In the genomic region with DNA sequence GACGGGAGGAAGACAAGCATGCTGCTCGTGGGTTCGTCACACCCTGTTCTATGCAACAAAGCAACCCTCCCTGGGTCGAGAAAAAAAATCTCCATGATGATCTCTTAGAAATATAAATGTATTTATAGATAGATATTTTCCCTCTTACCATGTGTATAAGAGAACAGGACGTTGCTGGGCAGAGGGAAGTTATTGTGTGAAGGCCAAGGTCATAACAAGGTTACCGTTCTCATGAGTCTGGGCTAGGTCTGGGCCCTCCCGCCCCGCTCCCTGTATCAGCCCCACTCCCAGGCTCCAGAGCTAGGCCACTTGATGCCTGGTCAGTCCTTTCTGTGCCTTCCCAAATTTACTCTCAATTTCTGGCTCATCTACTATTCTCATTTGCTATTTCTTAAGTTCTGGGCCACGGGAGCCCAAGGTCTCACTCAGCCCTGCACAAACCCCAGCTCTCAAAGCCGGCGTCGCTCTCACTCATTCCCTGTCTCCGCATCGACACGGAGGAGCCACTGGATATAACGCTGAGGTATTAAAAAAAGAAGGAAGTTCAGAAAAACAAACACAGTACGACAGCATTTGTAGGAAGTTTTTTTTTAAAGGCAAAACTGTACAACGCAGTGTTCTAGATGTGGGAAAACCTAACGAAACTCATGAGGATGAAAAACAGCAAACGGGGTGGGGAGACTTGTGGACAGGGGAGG, we compare ENCODE assay signal across 9 cellular contexts.
DNase-seq lines count a peak whose midpoint lies in the region; ATAC-seq, FAIRE-seq and TF ChIP-seq lines count a peak whose summit lies in the region.
"Had no signal": no experiment of that assay in that cellular context is flagged by ENCODE, and none has a peak within 500 bp of the region (broad histone marks: within the 10 kb centered on the region; RNA-seq: fewer than 3 reads in every experiment).

No MANE protein-coding gene starts in this region.

- H3K27ac ChIP-seq in ascending aorta (peak overlapping the region; percentile 86 to 89), keratinocyte (ENCODE audit: control insufficient read depth, insufficient read depth, low read length) (no peak overlapping the region)
- H3K27ac ChIP-seq: epithelial cell of prostate had no signal

- H2AFZ ChIP-seq in keratinocyte (ENCODE audit: control insufficient read depth, low read length): peak overlapping the region; percentile 58

- intact Hi-C loops in ascending aorta (cut with DNase I): loop anchor here (5.0 to 10.0 kb wide), 5 partner anchors 191 to 1909 kb away; partner anchors contain the start of genes FARS2 and LYRM4

- POLR2A ChIA-PET in HEK293T (lab: Yijun Ruan, JAX): interaction anchor here (0.9 to 1.2 kb wide), 4 partner anchors 9 to 31 kb away, joined by 3 to 4 read pairs (median 3); no protein-coding TSS in a partner anchor

- FAIRE-seq in keratinocyte (lab: Jason Lieb, UNC): no peak

- peak overlapping the region; percentile 78 for H3K27ac Mint-ChIP-seq in stimulated activated effector memory CD8-positive, alpha-beta T cell treated with anti-CD3 and anti-CD28 coated beads, Interleukin-12 subunit alpha, Interleukin-12 subunit beta, amount 100 ng/mL, for 72 hours

- no peaks in the 10 kb centered on the region for H3K36me3 Mint-ChIP-seq in stimulated activated effector memory CD8-positive, alpha-beta T cell treated with anti-CD3 and anti-CD28 coated beads, Interleukin-12 subunit alpha, Interleukin-12 subunit beta, amount 100 ng/mL, for 72 hours

- H3K9me1 ChIP-seq in keratinocyte (ENCODE audit: control insufficient read depth, extremely low read depth, insufficient read depth, low read length): peaks cover 2% of the 10 kb centered on the region

- no peaks in the 10 kb centered on the region for H3K79me2 ChIP-seq in keratinocyte (ENCODE audit: control insufficient read depth, insufficient read depth, low read length)

- TF ChIP-seq CTCF in ascending aorta (IDR thresholded peaks at IDR 0.05): no peak
- TF ChIP-seq CTCF in keratinocyte (optimal IDR thresholded peaks at IDR 0.05 in 1 of 3, IDR thresholded peaks at IDR 0.05 in 1 of 3, conservative IDR thresholded peaks at IDR 0.05 in 1 of 3; ENCODE audit: extremely low read depth in 1 of 3, insufficient read depth in 2 of 3, low read length in 3 of 3): no peak

- H3K36me3 ChIP-seq in ascending aorta (no peaks in the 10 kb centered on the region), keratinocyte (ENCODE audit: control insufficient read depth in 2 of 2, extremely low read depth in 1 of 2, insufficient read depth in 2 of 2, low read length in 2 of 2) (no peaks in the 10 kb centered on the region)

- H3K9me3 Mint-ChIP-seq in stimulated activated effector memory CD8-positive, alpha-beta T cell treated with anti-CD3 and anti-CD28 coated beads, Interleukin-12 subunit alpha, Interleukin-12 subunit beta, amount 100 ng/mL, for 72 hours: no peaks in the 10 kb centered on the region

- CTCF ChIA-PET in HEK293T (lab: Yijun Ruan, JAX): interaction anchor here (0.6 kb wide), 1 partner anchor 322 kb away, joined by 5 read pairs; no protein-coding TSS in a partner anchor

- peaks cover 14% of the 10 kb centered on the region for H3K4me1 Mint-ChIP-seq in stimulated activated effector memory CD8-positive, alpha-beta T cell treated with anti-CD3 and anti-CD28 coated beads, Interleukin-12 subunit alpha, Interleukin-12 subunit beta, amount 100 ng/mL, for 72 hours

- H3K4me1 ChIP-seq in ascending aorta (peaks cover 3 to 7% of the 10 kb centered on the region in 2 donors), keratinocyte (ENCODE audit: control insufficient read depth, extremely low read depth, insufficient read depth, low read length) (peaks cover 23% of the 10 kb centered on the region)

- H3K4me3 Mint-ChIP-seq in stimulated activated effector memory CD8-positive, alpha-beta T cell treated with anti-CD3 and anti-CD28 coated beads, Interleukin-12 subunit alpha, Interleukin-12 subunit beta, amount 100 ng/mL, for 72 hours: peak overlapping the region; percentile 58

- H3K27me3 ChIP-seq in ascending aorta: no peaks in the 10 kb centered on the region
- H3K27me3 ChIP-seq in keratinocyte (ENCODE audit: control insufficient read depth, extremely low read depth, insufficient read depth, low read length): no peaks in the 10 kb centered on the region

- H4K20me1 ChIP-seq in keratinocyte (ENCODE audit: control insufficient read depth, extremely low read depth, insufficient read depth, low read length): no peaks in the 10 kb centered on the region

- no peak overlapping the region for H3K9ac ChIP-seq in keratinocyte (ENCODE audit: control insufficient read depth, extremely low read depth, insufficient read depth, low read length)

- H3K9me3 ChIP-seq in ascending aorta (no peaks in the 10 kb centered on the region), keratinocyte (ENCODE audit: control insufficient read depth, low read depth, low read length) (no peaks in the 10 kb centered on the region)

- no peak for ATAC-seq in stimulated activated effector memory CD8-positive, alpha-beta T cell treated with anti-CD3 and anti-CD28 coated beads, Interleukin-12 subunit alpha, Interleukin-12 subunit beta, amount 100 ng/mL, for 72 hours
- ATAC-seq in GM21619 (IDR thresholded peaks at IDR 0.05; ENCODE audit: unreplicated experiment) (no peak), HG02840 (IDR thresholded peaks at IDR 0.05; ENCODE audit: low FRiP score, unreplicated experiment) (no peak)

- DNase-seq in C1 segment of cervical spinal cord (lab: John Stamatoyannopoulos, UW) (peak in 9 of 14 donors; percentile 9 to 60 (median 42)), NCI-H2029 treated with DMSO at 0.1 percent for 48 hours (lab: John Stamatoyannopoulos, UW) (peak; percentile 67), ascending aorta (ENCODE audit: low spot score in 2 of 2) (peak in 1 of 2 donors; percentile 80), keratinocyte (ENCODE audit: low read depth, low spot score) (no peak), HEK293T (ENCODE audit: extremely low spot score) (no peak)
- no peak for DNase-seq in stimulated activated effector memory CD8-positive, alpha-beta T cell treated with anti-CD3 and anti-CD28 coated beads, Interleukin-12 subunit alpha, Interleukin-12 subunit beta, amount 100 ng/mL, for 72 hours (ENCODE audit: low spot score in 2 of 2)

- dilution Hi-C loops in keratinocyte (cut with MboI; ENCODE audit: extremely low pct_ligation_motif_present, low sequenced_read_pairs): no loop called here

- no peak overlapping the region for H3K4me2 ChIP-seq in keratinocyte (ENCODE audit: control insufficient read depth, extremely low read depth, insufficient read depth, low read depth, low read length)

- peak overlapping the region; percentile 37 to 59 for H3K4me3 ChIP-seq in ascending aorta
- H3K4me3 ChIP-seq in keratinocyte (ENCODE audit: control insufficient read depth in 2 of 3, extremely low read depth in 1 of 3, insufficient read depth in 2 of 3, low read depth in 1 of 3, low read length in 3 of 3): peak overlapping the region in 1 of 3 experiments; percentile 11

TF ChIP-seq in HEK293T, 16 proteins besides CTCF, POLR2A, EP300 and RAD21:
- TF ChIP-seq, protein P1, sequence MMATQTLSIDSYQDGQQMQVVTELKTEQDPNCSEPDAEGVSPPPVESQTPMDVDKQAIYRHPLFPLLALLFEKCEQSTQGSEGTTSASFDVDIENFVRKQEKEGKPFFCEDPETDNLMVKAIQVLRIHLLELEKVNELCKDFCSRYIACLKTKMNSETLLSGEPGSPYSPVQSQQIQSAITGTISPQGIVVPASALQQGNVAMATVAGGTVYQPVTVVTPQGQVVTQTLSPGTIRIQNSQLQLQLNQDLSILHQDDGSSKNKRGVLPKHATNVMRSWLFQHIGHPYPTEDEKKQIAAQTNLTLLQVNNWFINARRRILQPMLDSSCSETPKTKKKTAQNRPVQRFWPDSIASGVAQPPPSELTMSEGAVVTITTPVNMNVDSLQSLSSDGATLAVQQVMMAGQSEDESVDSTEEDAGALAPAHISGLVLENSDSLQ (IDR thresholded peaks at IDR 0.05): no peak
- no peak for TF ChIP-seq BHLHE40 (IDR thresholded peaks at IDR 0.05; ENCODE audit: borderline replicate concordance)
- TF ChIP-seq ELF4 (IDR thresholded peaks at IDR 0.05): no peak
- no peak for TF ChIP-seq L3MBTL2 (conservative IDR thresholded peaks at IDR 0.05)
- no peak for TF ChIP-seq SP1 (IDR thresholded peaks at IDR 0.05)
- TF ChIP-seq SUZ12 (IDR thresholded peaks at IDR 0.05): no peak
- no peak for TF ChIP-seq CTBP1 (IDR thresholded peaks at IDR 0.05; ENCODE audit: borderline replicate concordance)
- no peak for TF ChIP-seq NFRKB (IDR thresholded peaks at IDR 0.05)

Comparison
In these comparisons a context has a peak if more than half of its experiments do, and no peak if none do; other contexts are left out.
1. DNase-seq: peak in C1 segment of cervical spinal cord (9 of 14) and NCI-H2029 treated with DMSO at 0.1 percent for 48 hours (single experiment); none in keratinocyte (single experiment), stimulated activated effector memory CD8-positive, alpha-beta T cell treated with anti-CD3 and anti-CD28 coated beads, Interleukin-12 subunit alpha, Interleukin-12 subunit beta, amount 100 ng/mL, for 72 hours (0 of 2) and HEK293T (single experiment).